15 cellular contexts compared by ENCODE assay signal in the genomic region with DNA sequence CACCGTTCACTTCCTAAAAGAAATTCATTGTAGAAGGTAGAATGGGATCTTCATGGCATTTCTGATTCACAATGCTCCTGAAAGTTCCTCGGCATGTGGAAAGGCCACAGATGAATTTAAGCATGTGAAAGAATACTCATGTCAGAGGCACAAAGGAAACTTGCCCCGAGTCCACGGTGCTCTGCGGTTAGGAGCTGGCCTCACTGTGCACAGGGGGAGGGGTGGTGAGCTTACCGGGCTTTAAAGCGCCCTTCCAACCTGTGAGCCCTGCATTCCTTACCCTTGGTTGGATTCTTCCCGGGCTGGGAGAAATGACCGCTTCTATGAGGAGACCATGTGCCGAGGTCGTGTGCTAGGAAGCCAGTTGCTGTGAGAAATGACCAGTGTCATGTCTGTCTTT. TPM values are rescaled to one million over a fixed set of nuclear protein-coding genes. Genes with fewer than 3 reads are reported as not detected.
DNase-seq lines count a peak whose midpoint lies in the region; ATAC-seq, FAIRE-seq and TF ChIP-seq lines count a peak whose summit lies in the region.
"Had no signal": no experiment of that assay in that cellular context is flagged by ENCODE, and none has a peak within 500 bp of the region (broad histone marks: within the 10 kb centered on the region; RNA-seq: fewer than 3 reads in every experiment).

No MANE protein-coding gene starts in this region.

- H3K27me3 ChIP-seq in GM23338 (ENCODE audit: insufficient read depth) = no peaks in the 10 kb centered on the region
- no peaks in the 10 kb centered on the region for H3K27me3 ChIP-seq in astrocyte (ENCODE audit: insufficient read depth, low read length)
- H3K27me3 ChIP-seq: SJSA1 had no signal

- H3F3A ChIP-seq in GM23338 (replicated peaks; ENCODE audit: low read depth) = no peaks in the 10 kb centered on the region

- no peaks in the 10 kb centered on the region for H3K9me3 Mint-ChIP-seq in GM23338
- H3K9me3 Mint-ChIP-seq in astrocyte (ENCODE audit: unreplicated experiment) = no peaks in the 10 kb centered on the region
- no peaks in the 10 kb centered on the region for H3K9me3 Mint-ChIP-seq in MCF 10A (ENCODE audit: unreplicated experiment)
- H3K9me3 Mint-ChIP-seq: CD4-positive, alpha-beta T cell had no signal

- peaks cover 6% of the 10 kb centered on the region for H3K27me3 Mint-ChIP-seq in GM23338 (ENCODE audit: insufficient read depth, low read depth, poor library complexity)
- H3K27me3 Mint-ChIP-seq in astrocyte (ENCODE audit: low read depth, unreplicated experiment) = peaks cover 6% of the 10 kb centered on the region
- peaks cover 57% of the 10 kb centered on the region for H3K27me3 Mint-ChIP-seq in MCF 10A (ENCODE audit: insufficient read depth, unreplicated experiment)
- H3K27me3 Mint-ChIP-seq: CD4-positive, alpha-beta T cell had no signal

- FAIRE-seq in astrocyte (lab: Jason Lieb, UNC) = peak; percentile 32

- DNase-seq in GM23338 (ENCODE audit: low spot score) = no peak
- DNase-seq in astrocyte (ENCODE audit: low read depth) = peak; percentile 22
- DNase-seq in glomerular visceral epithelial cell (ENCODE audit: extremely low spot score) = peak; percentile 15
- peak; percentile 47 for DNase-seq in retina
- no peak for DNase-seq in MCF 10A (ENCODE audit: unreplicated experiment)
- DNase-seq: CD4-positive, alpha-beta T cell; H9; NCI-H1436 treated with DMSO at 0.1 percent for 48 hours; NCI-H2029 treated with DMSO at 0.1 percent for 48 hours; NCI-H2171 treated with DMSO at 0.1 percent for 48 hours; NCI-H446 treated with DMSO at 0.1 percent for 48 hours; NCI-H748 treated with DMSO at 0.1 percent for 48 hours had no signal

- no TSS peak for BruUV-seq in MCF 10A (replicated peaks; lab: Mats Ljungman, UMichigan)

- no peaks in the 10 kb centered on the region for H3K9me3 ChIP-seq in astrocyte (ENCODE audit: insufficient read depth, low read depth, low read length)
- H3K9me3 ChIP-seq: SJSA1 had no signal

- H3K36me3 Mint-ChIP-seq in GM23338 (ENCODE audit: low read depth) = no peaks in the 10 kb centered on the region
- H3K36me3 Mint-ChIP-seq in astrocyte (ENCODE audit: low read depth, unreplicated experiment) = no peaks in the 10 kb centered on the region
- H3K36me3 Mint-ChIP-seq in MCF 10A (ENCODE audit: insufficient read depth, unreplicated experiment) = no peaks in the 10 kb centered on the region

- no peak overlapping the region for H3K4me2 ChIP-seq in GM23338
- H3K4me2 ChIP-seq in astrocyte (ENCODE audit: low read length) = no peak overlapping the region

- intact Hi-C loops in MCF 10A (cut with micrococcal nuclease) = no loop called here

- H3K4me3 Mint-ChIP-seq in GM23338 (no peak overlapping the region), astrocyte (ENCODE audit: unreplicated experiment) (no peak overlapping the region), MCF 10A (ENCODE audit: unreplicated experiment) (no peak overlapping the region)
- H3K4me3 Mint-ChIP-seq: CD4-positive, alpha-beta T cell; H9 had no signal

- H3K27ac Mint-ChIP-seq in GM23338 = no peak overlapping the region
- H3K27ac Mint-ChIP-seq in astrocyte (ENCODE audit: unreplicated experiment) = no peak overlapping the region
- no peak overlapping the region for H3K27ac Mint-ChIP-seq in MCF 10A (ENCODE audit: low read depth, unreplicated experiment)
- H3K27ac Mint-ChIP-seq: CD4-positive, alpha-beta T cell; H9 had no signal

- H3K9me2 ChIP-seq in GM23338 (ENCODE audit: insufficient read depth) = no peaks in the 10 kb centered on the region

- H2AFZ ChIP-seq in GM23338 = no peak overlapping the region
- peak overlapping the region; percentile 26 for H2AFZ ChIP-seq in astrocyte (ENCODE audit: low read depth, low read length)

- CTCF ChIA-PET in MCF 10A (lab: Yijun Ruan, JAX) = no interaction called here

- POLR2A ChIA-PET in MCF 10A (lab: Yijun Ruan, JAX) = no interaction called here

- H3K27ac ChIP-seq in GM23338 (ENCODE audit: low read depth) = no peak overlapping the region
- H3K27ac ChIP-seq in astrocyte (ENCODE audit: low read depth, low read length) = no peak overlapping the region
- H3K27ac ChIP-seq: SJSA1 had no signal

- ATAC-seq in GM23338 = peak; percentile 37; the same call in 1 of the 3 replicates
- no peak for ATAC-seq in GM18907 (IDR thresholded peaks at IDR 0.05; ENCODE audit: unreplicated experiment)
- ATAC-seq in HG03571 (IDR thresholded peaks at IDR 0.05; ENCODE audit: unreplicated experiment) = no peak

- H3K4me3 ChIP-seq in GM23338 (no peak overlapping the region), astrocyte (ENCODE audit: insufficient read depth, low read depth, low read length) (no peak overlapping the region)
- H3K4me3 ChIP-seq: SJSA1 had no signal

- no peaks in the 10 kb centered on the region for H3K36me3 ChIP-seq in GM23338 (ENCODE audit: insufficient read depth)
- H3K36me3 ChIP-seq in astrocyte (ENCODE audit: insufficient read depth, low read length) = no peaks in the 10 kb centered on the region
- H3K36me3 ChIP-seq: SJSA1 had no signal

- H3K4me1 ChIP-seq in GM23338 (ENCODE audit: insufficient read depth) (no peaks in the 10 kb centered on the region), astrocyte (ENCODE audit: insufficient read depth, low read length) (no peaks in the 10 kb centered on the region)
- H3K4me1 ChIP-seq: SJSA1 had no signal

- no peaks in the 10 kb centered on the region for H4K20me1 ChIP-seq in GM23338 (replicated peaks; ENCODE audit: insufficient read depth)
- H4K20me1 ChIP-seq in astrocyte (ENCODE audit: insufficient read depth, low read length) = no peaks in the 10 kb centered on the region

- H3K4me1 Mint-ChIP-seq in GM23338 = peaks cover 13% of the 10 kb centered on the region; the same call in 2 of the 3 replicates
- no peaks in the 10 kb centered on the region for H3K4me1 Mint-ChIP-seq in astrocyte (ENCODE audit: low read depth, unreplicated experiment)
- H3K4me1 Mint-ChIP-seq in MCF 10A (ENCODE audit: insufficient read depth, unreplicated experiment) = peaks cover 3% of the 10 kb centered on the region

- H3K79me2 ChIP-seq in GM23338 (replicated peaks; ENCODE audit: insufficient read depth) = no peaks in the 10 kb centered on the region
- no peaks in the 10 kb centered on the region for H3K79me2 ChIP-seq in astrocyte (ENCODE audit: insufficient read depth, low read length)

- TF ChIP-seq CTCF in GM23338 (conservative IDR thresholded peaks at IDR 0.05; ENCODE audit: low read depth in 2 of 2) = no peak
- no peak for TF ChIP-seq CTCF in astrocyte (IDR thresholded peaks at IDR 0.05; ENCODE audit: insufficient read depth, low read depth, low read length)
- no peak for TF ChIP-seq CTCF in MCF 10A (IDR thresholded peaks at IDR 0.05; ENCODE audit: unreplicated experiment)

- no peak overlapping the region for H3K9ac ChIP-seq in astrocyte (ENCODE audit: low read length)

RNA-seq across cellular contexts. Expression of a gene that starts 9.3 kb away (rescaled TPM):
- total RNA-seq in GM23338 (2014; rRNA removed; shearing (Covaris generic)) = not detected in 2 replicates
- polyA plus RNA-seq in GM23338 (2016; fragmentation: Nextera tagmentation; extraction: Ambion mirVana) = not detected in 2 replicates
- total RNA-seq in astrocyte = not detected in 2 replicates
- total RNA-seq in MCF 10A (2022) = not detected in 2 replicates
- total RNA-seq: H9, SJSA1 had no signal

RNA-seq across cellular contexts. Expression of a gene that starts 10.0 kb away (rescaled TPM):
- not detected in 2 replicates for total RNA-seq in GM23338 (2014; rRNA removed; shearing (Covaris generic))
- not detected in 2 replicates for polyA plus RNA-seq in GM23338 (2016; fragmentation: Nextera tagmentation; extraction: Ambion mirVana)
- total RNA-seq in astrocyte (not detected in 2 replicates), MCF 10A (2022) (not detected in 2 replicates)
- total RNA-seq: CD4-positive, alpha-beta T cell; H9; SJSA1 had no signal

RNA-seq across cellular contexts. Expression of a gene that starts 47.5 kb away (rescaled TPM):
- total RNA-seq in GM23338 (2014; rRNA removed; shearing (Covaris generic)) = not detected in 2 replicates
- polyA plus RNA-seq in GM23338 (2016; fragmentation: Nextera tagmentation; extraction: Ambion mirVana) = not detected in 2 replicates
- total RNA-seq in astrocyte (not detected in 2 replicates), MCF 10A (2022) (not detected in 2 replicates)
- total RNA-seq: CD4-positive, alpha-beta T cell; H9; SJSA1 had no signal

Comparison
In these comparisons a context has a peak if more than half of its experiments do, and no peak if none do; other contexts are left out.
1. DNase-seq: peak in astrocyte (single experiment), glomerular visceral epithelial cell (single experiment) and retina (single experiment); none in GM23338 (single experiment) and MCF 10A (single experiment).